In the genomic region with DNA sequence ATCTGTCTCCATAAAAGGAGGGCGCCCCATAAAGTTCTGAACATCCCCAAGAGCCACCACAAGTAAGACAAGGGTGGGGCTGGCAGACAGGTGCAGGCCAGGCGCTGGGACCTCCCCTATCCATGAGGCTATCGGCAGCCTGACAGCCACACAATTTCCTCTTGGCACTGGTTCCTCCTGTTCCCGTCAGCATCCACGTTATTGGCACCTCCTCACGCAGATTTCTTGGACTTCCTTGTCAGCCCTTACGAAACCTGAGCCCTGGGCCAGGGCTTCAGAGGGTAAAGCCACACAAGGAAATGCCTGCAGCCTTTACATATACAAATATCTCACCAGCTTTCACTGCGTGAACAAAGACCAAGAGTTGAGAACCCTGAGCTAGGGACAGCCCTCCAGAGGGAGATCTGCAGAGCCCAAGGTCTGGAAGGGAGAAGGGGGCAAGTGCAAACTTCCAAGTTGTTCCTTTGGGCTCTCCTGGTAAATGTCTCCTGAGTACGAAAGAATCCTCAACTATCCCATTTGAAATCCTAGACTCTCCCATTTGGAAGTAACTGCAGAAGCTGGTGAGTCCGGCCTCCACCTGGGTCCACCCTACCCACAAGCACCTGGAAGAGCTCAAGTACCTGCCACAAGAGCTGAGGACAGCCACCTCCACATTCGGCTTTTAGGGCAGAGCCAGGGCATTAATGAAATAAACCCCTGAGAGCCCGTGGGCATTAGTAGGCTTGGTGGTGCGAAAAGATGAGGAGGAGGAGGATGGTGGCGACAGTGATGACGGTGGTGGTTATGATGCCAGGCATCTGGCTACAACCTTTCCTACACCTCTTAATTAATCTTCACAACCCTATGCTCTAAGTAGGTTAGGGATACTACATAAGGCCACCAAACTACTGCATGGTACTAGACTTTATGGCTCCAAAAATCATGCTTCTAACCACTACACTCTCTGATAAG, we compare ENCODE assay signal across 8 cellular contexts. TPM values are rescaled to one million over a fixed set of nuclear protein-coding genes. Genes with fewer than 3 reads are reported as not detected.
A peak's percentile ranks its signal among the peaks of the same experiment; 100 is the strongest.
DNase-seq lines count a peak whose midpoint lies in the region; ATAC-seq, FAIRE-seq and TF ChIP-seq lines count a peak whose summit lies in the region.

No MANE protein-coding gene starts in this region.

- H3K27ac ChIP-seq in GM23248, result no peak overlapping the region

- H2AFZ ChIP-seq in GM23248, result no peak overlapping the region

- no peak for FAIRE-seq in RCC 7860 (lab: Jason Lieb, UNC)

- H3K27me3 ChIP-seq in GM23248 (replicated peaks; ENCODE audit: insufficient read depth), result no peaks in the 10 kb centered on the region

- peaks cover 34% of the 10 kb centered on the region; the same call in 1 of the 2 replicates for H3K36me3 ChIP-seq in GM23248 (ENCODE audit: low read depth)
- H3K36me3 ChIP-seq in mucosa of descending colon (ENCODE audit: low read depth), result no peaks in the 10 kb centered on the region

- H3K9me3 Mint-ChIP-seq in MCF 10A (ENCODE audit: unreplicated experiment), result no peaks in the 10 kb centered on the region

- H3K9me3 ChIP-seq in GM23248 (ENCODE audit: low read depth), result no peaks in the 10 kb centered on the region
- H3K9me3 ChIP-seq in mucosa of descending colon, result no peaks in the 10 kb centered on the region

- no peaks in the 10 kb centered on the region for H3K9me2 ChIP-seq in GM23248 (ENCODE audit: insufficient read depth)

- no TSS peak for BruUV-seq in MCF 10A (replicated peaks; lab: Mats Ljungman, UMichigan)

- POLR2A ChIA-PET in MCF 10A (lab: Yijun Ruan, JAX), result interaction anchor here (0.6 kb wide), 1 partner anchor 174 kb away, joined by 3 read pairs; no protein-coding TSS in a partner anchor

- H3K4me2 ChIP-seq in GM23248 (ENCODE audit: unreplicated experiment), result no peak overlapping the region

- TF ChIP-seq CTCF in MCF 10A (IDR thresholded peaks at IDR 0.05; ENCODE audit: unreplicated experiment) (no peak), mucosa of descending colon (IDR thresholded peaks at IDR 0.05) (no peak)

- peak; percentile 89 for ATAC-seq in mucosa of descending colon

- no peaks in the 10 kb centered on the region for H4K20me1 ChIP-seq in GM23248 (ENCODE audit: insufficient read depth)

- CTCF ChIA-PET in MCF 10A (lab: Yijun Ruan, JAX), result interaction anchor here (1.0 kb wide), 1 partner anchor 38 kb away, joined by 3 read pairs; no protein-coding TSS in a partner anchor

- no peak overlapping the region for H3K9ac ChIP-seq in GM23248

- intact Hi-C loops in MCF 10A (cut with micrococcal nuclease) (no loop called here), mucosa of descending colon (cut with DNase I, micrococcal nuclease) (no loop called here)

- no peaks in the 10 kb centered on the region for H3K27me3 Mint-ChIP-seq in MCF 10A (ENCODE audit: insufficient read depth, unreplicated experiment)

- H3K4me1 ChIP-seq in GM23248 (ENCODE audit: insufficient read depth), result peaks cover 2% of the 10 kb centered on the region; the same call in 1 of the 2 replicates
- peaks cover 31% of the 10 kb centered on the region for H3K4me1 ChIP-seq in mucosa of descending colon (ENCODE audit: low read depth)

- peak; percentile 90 for DNase-seq in DMS79 treated with DMSO at 0.1 percent for 48 hours (lab: John Stamatoyannopoulos, UW)
- DNase-seq in GM23248, result peak; percentile 49
- DNase-seq in NCI-H460 (ENCODE audit: extremely low read depth, low read depth), result peak; percentile 73
- DNase-seq in MCF 10A (ENCODE audit: unreplicated experiment), result peak; percentile 98
- peak; percentile 85 to 92 (median 90) for DNase-seq in mucosa of descending colon
- DNase-seq in NCI-H1092 (lab: John Stamatoyannopoulos, UW), result no peak
- DNase-seq in RCC 7860 (ENCODE audit: low spot score), result no peak
- no peak for DNase-seq in NCI-H1694 (lab: John Stamatoyannopoulos, UW)

- H3F3A ChIP-seq in GM23248 (ENCODE audit: insufficient read depth), result no peaks in the 10 kb centered on the region

- no peaks in the 10 kb centered on the region for H3K36me3 Mint-ChIP-seq in MCF 10A (ENCODE audit: insufficient read depth, unreplicated experiment)

- H3K4me1 Mint-ChIP-seq in MCF 10A (ENCODE audit: insufficient read depth, unreplicated experiment), result peaks cover 17% of the 10 kb centered on the region

- no peak overlapping the region for H3K27ac Mint-ChIP-seq in MCF 10A (ENCODE audit: low read depth, unreplicated experiment)

- in situ Hi-C loops in GM23248 (cut with MboI), result no loop called here

- H3K4me3 ChIP-seq in GM23248, result no peak overlapping the region
- no peak overlapping the region for H3K4me3 ChIP-seq in mucosa of descending colon

- H3K4me3 Mint-ChIP-seq in MCF 10A (ENCODE audit: unreplicated experiment), result no peak overlapping the region

- H3K79me2 ChIP-seq in GM23248 (ENCODE audit: insufficient read depth), result no peaks in the 10 kb centered on the region

- 67 to 73% methylated on average over 15 of the region's 15 CpGs for WGBS in GM23248 (ENCODE audit: low coverage in 1 of 2, low lambda C conversion rate in 2 of 2, missing lambda C conversion rate in 2 of 2), 2 experiments

RNA-seq across cellular contexts. Expression of a gene that starts 5.5 kb away (rescaled TPM):
- under 0.01 and 0.65 TPM in 2 replicates for total RNA-seq in GM23248 (2014; rRNA removed; shearing (Covaris generic))
- polyA plus RNA-seq in GM23248 (2016; fragmentation: Nextera tagmentation; extraction: Ambion mirVana), result 0.34 and 0.77 TPM in 2 replicates
- total RNA-seq in NCI-H460 (2014; rRNA removed; shearing (Covaris generic)), result 13.0 and 14.8 TPM in 2 replicates
- 15.7 and 23.2 TPM in 2 replicates for polyA plus RNA-seq in NCI-H460 (2014; cell fraction: nucleus; rRNA removed)
- 11.8 and 12.6 TPM in 2 replicates for total RNA-seq in MCF 10A (2022)
- total RNA-seq in mucosa of descending colon, result 10 to 100 TPM; 39.0 to 75.1 (median 63.6) TPM

Comparison
In these comparisons a context has a peak if more than half of its experiments do, and no peak if none do; other contexts are left out.
1. DNase-seq: peak in DMS79 treated with DMSO at 0.1 percent for 48 hours (single experiment), GM23248 (single experiment), NCI-H460 (single experiment), MCF 10A (single experiment) and mucosa of descending colon (3 of 3); none in NCI-H1092 (single experiment), RCC 7860 (single experiment) and NCI-H1694 (single experiment).